ENCODE assay signal across 1 cellular context in genomic region chr17:75604034-75604695, GRCh38.
TF ChIP-seq lines count a peak whose summit lies in the region.

No MANE protein-coding gene starts in this region.

TF ChIP-seq in K562, 482 proteins besides CTCF, POLR2A, EP300 and RAD21:
- no peak for TF ChIP-seq SOX6 (IDR thresholded peaks at IDR 0.05)
